Comparison of ENCODE assay signal across 9 cellular contexts in genomic region chr14:64800000-64800399, GRCh38.
DNase-seq lines count a peak whose midpoint lies in the region; ATAC-seq, FAIRE-seq and TF ChIP-seq lines count a peak whose summit lies in the region.
"Had no signal": no experiment of that assay in that cellular context is flagged by ENCODE, and none has a peak within 500 bp of the region (broad histone marks: within the 10 kb centered on the region; RNA-seq: fewer than 3 reads in every experiment).

No MANE protein-coding gene starts in this region.

- H3K27me3 ChIP-seq in astrocyte (ENCODE audit: insufficient read depth, low read length) (no peaks in the 10 kb centered on the region), kidney epithelial cell (ENCODE audit: control insufficient read depth, insufficient read depth, low read length) (no peaks in the 10 kb centered on the region)

- no peak overlapping the region for H3K27ac ChIP-seq in astrocyte (ENCODE audit: low read depth, low read length)

- H3K36me3 Mint-ChIP-seq in astrocyte (ENCODE audit: low read depth, unreplicated experiment), result no peaks in the 10 kb centered on the region

- H3K27ac Mint-ChIP-seq in astrocyte (ENCODE audit: unreplicated experiment), result no peak overlapping the region

- no peak for ATAC-seq in GM19455 (IDR thresholded peaks at IDR 0.05; ENCODE audit: unreplicated experiment)
- no peak for ATAC-seq in HG02642 (IDR thresholded peaks at IDR 0.05; ENCODE audit: poor library complexity, unreplicated experiment)
- no peak for ATAC-seq in GM19351 (IDR thresholded peaks at IDR 0.05; ENCODE audit: unreplicated experiment)

- H3K4me1 ChIP-seq in astrocyte (ENCODE audit: insufficient read depth, low read length), result peaks cover 1% of the 10 kb centered on the region

- H3K79me2 ChIP-seq in astrocyte (ENCODE audit: insufficient read depth, low read length), result no peaks in the 10 kb centered on the region

- no peaks in the 10 kb centered on the region for H4K20me1 ChIP-seq in astrocyte (ENCODE audit: insufficient read depth, low read length)

- no peak overlapping the region for H2AFZ ChIP-seq in astrocyte (ENCODE audit: low read depth, low read length)

- H3K4me3 ChIP-seq in astrocyte (ENCODE audit: insufficient read depth, low read depth, low read length), result no peak overlapping the region
- no peak overlapping the region for H3K4me3 ChIP-seq in kidney epithelial cell (ENCODE audit: low read depth, low read length)

- FAIRE-seq in HTR-8/SVneo (lab: Jason Lieb, UNC), result no peak
- FAIRE-seq in astrocyte (lab: Jason Lieb, UNC), result no peak
- FAIRE-seq: endometrium had no signal

- H3K4me2 ChIP-seq in astrocyte (ENCODE audit: low read length), result no peak overlapping the region

- DNase-seq in COR-L47 (lab: John Stamatoyannopoulos, UW) (peak; percentile 16), HTR-8/SVneo (ENCODE audit: insufficient read length, low spot score) (peak; percentile 81), astrocyte (ENCODE audit: low read depth) (no peak), kidney epithelial cell (ENCODE audit: low read depth) (no peak), NCI-H146 treated with DMSO at 0.1 percent for 48 hours (lab: John Stamatoyannopoulos, UW; ENCODE audit: unreplicated experiment) (no peak)

- no peak overlapping the region for H3K9ac ChIP-seq in astrocyte (ENCODE audit: low read length)

- peak; percentile 62 for TF ChIP-seq CTCF in astrocyte (IDR thresholded peaks at IDR 0.05; ENCODE audit: insufficient read depth, low read depth, low read length)
- peak; percentile 74 for TF ChIP-seq CTCF in kidney epithelial cell (IDR thresholded peaks at IDR 0.05; ENCODE audit: insufficient read depth, low read length, poor library complexity, severe bottlenecking)

- no peak overlapping the region for H3K4me3 Mint-ChIP-seq in astrocyte (ENCODE audit: unreplicated experiment)

- H3K4me1 Mint-ChIP-seq in astrocyte (ENCODE audit: low read depth, unreplicated experiment), result peaks cover under 1% of the 10 kb centered on the region

- peaks cover 23% of the 10 kb centered on the region for H3K27me3 Mint-ChIP-seq in astrocyte (ENCODE audit: low read depth, unreplicated experiment)

- no peaks in the 10 kb centered on the region for H3K9me3 ChIP-seq in astrocyte (ENCODE audit: insufficient read depth, low read depth, low read length)

- H3K36me3 ChIP-seq in astrocyte (ENCODE audit: insufficient read depth, low read length), result no peaks in the 10 kb centered on the region
- no peaks in the 10 kb centered on the region for H3K36me3 ChIP-seq in kidney epithelial cell (ENCODE audit: control insufficient read depth, insufficient read depth, low read length)

- H3K9me3 Mint-ChIP-seq in astrocyte (ENCODE audit: unreplicated experiment), result no peaks in the 10 kb centered on the region

Comparison
In these comparisons a context has a peak if more than half of its experiments do, and no peak if none do; other contexts are left out.
1. DNase-seq: peak in COR-L47 (single experiment) and HTR-8/SVneo (single experiment); none in astrocyte (single experiment), kidney epithelial cell (single experiment) and NCI-H146 treated with DMSO at 0.1 percent for 48 hours (single experiment).